17 cellular contexts compared by ENCODE assay signal in genomic region chr22:47344414-47344813, GRCh38.
DNase-seq lines count a peak whose midpoint lies in the region; ATAC-seq and TF ChIP-seq lines count a peak whose summit lies in the region.
"Had no signal": no experiment of that assay in that cellular context is flagged by ENCODE, and none has a peak within 500 bp of the region (broad histone marks: within the 10 kb centered on the region; RNA-seq: fewer than 3 reads in every experiment).

No MANE protein-coding gene starts in this region.

- no peak overlapping the region for H3K4me3 ChIP-seq in coronary artery
- H3K4me3 ChIP-seq: A549; BLaER1 treated with 17β-estradiol and CSF1 and Interleukin-3, amounts not matched to agents 10 nM and 100 nM had no signal

- ATAC-seq in activated CD8-positive, alpha-beta memory T cell treated with anti-CD3 and anti-CD28 coated beads, Interleukin-2, amount 10 ng/mL, durations not matched to agents 7 days and 5 days = no peak
- no peak for ATAC-seq in GM19328 (IDR thresholded peaks at IDR 0.05; ENCODE audit: unreplicated experiment)
- ATAC-seq: A549; CD8-positive, alpha-beta T cell had no signal

- H3K27ac Mint-ChIP-seq in activated CD8-positive, alpha-beta memory T cell treated with anti-CD3 and anti-CD28 coated beads, Interleukin-2, amount 10 ng/mL, durations not matched to agents 7 days and 5 days = no peak overlapping the region
- no peak overlapping the region for H3K27ac Mint-ChIP-seq in osteocyte (ENCODE audit: unreplicated experiment)
- H3K27ac Mint-ChIP-seq: B cell; CD4-positive, alpha-beta T cell; CD8-positive, alpha-beta T cell had no signal

- H3K36me3 Mint-ChIP-seq in activated CD8-positive, alpha-beta memory T cell treated with anti-CD3 and anti-CD28 coated beads, Interleukin-2, amount 10 ng/mL, durations not matched to agents 7 days and 5 days = no peaks in the 10 kb centered on the region
- H3K36me3 Mint-ChIP-seq in osteocyte (ENCODE audit: unreplicated experiment) = no peaks in the 10 kb centered on the region
- H3K36me3 Mint-ChIP-seq: CD8-positive, alpha-beta T cell had no signal

- CTCF ChIA-PET in activated CD8-positive, alpha-beta memory T cell treated with anti-CD3 and anti-CD28 coated beads, Interleukin-2, amount 10 ng/mL, durations not matched to agents 7 days and 5 days (lab: Charles Lee) = no interaction called here

- H3K27me3 Mint-ChIP-seq in activated CD8-positive, alpha-beta memory T cell treated with anti-CD3 and anti-CD28 coated beads, Interleukin-2, amount 10 ng/mL, durations not matched to agents 7 days and 5 days = no peaks in the 10 kb centered on the region
- H3K27me3 Mint-ChIP-seq in osteocyte (ENCODE audit: unreplicated experiment) = no peaks in the 10 kb centered on the region

- no peaks in the 10 kb centered on the region for H3K4me1 Mint-ChIP-seq in activated CD8-positive, alpha-beta memory T cell treated with anti-CD3 and anti-CD28 coated beads, Interleukin-2, amount 10 ng/mL, durations not matched to agents 7 days and 5 days
- no peaks in the 10 kb centered on the region for H3K4me1 Mint-ChIP-seq in osteocyte (ENCODE audit: unreplicated experiment)
- H3K4me1 Mint-ChIP-seq: B cell had no signal

- H3K4me3 Mint-ChIP-seq in activated CD8-positive, alpha-beta memory T cell treated with anti-CD3 and anti-CD28 coated beads, Interleukin-2, amount 10 ng/mL, durations not matched to agents 7 days and 5 days = no peak overlapping the region
- H3K4me3 Mint-ChIP-seq in osteocyte (ENCODE audit: unreplicated experiment) = no peak overlapping the region
- H3K4me3 Mint-ChIP-seq: B cell; CD4-positive, alpha-beta T cell; CD8-positive, alpha-beta T cell had no signal

- peak; percentile 25 for DNase-seq in activated CD8-positive, alpha-beta memory T cell treated with anti-CD3 and anti-CD28 coated beads, Interleukin-2, amount 10 ng/mL, durations not matched to agents 7 days and 5 days
- no peak for DNase-seq in activated CD8-positive, alpha-beta memory T cell treated with anti-CD3 and anti-CD28 coated beads for 24 hours
- DNase-seq in coronary artery (ENCODE audit: low spot score) (peak; percentile 38), osteocyte (ENCODE audit: extremely low spot score, unreplicated experiment) (peak; percentile 65)
- DNase-seq: AML-193; Caco-2; Calu3; CD4-positive, alpha-beta T cell; CD8-positive, alpha-beta T cell; DMS79 treated with DMSO at 0.1 percent for 48 hours; GF-D8 had no signal

- H3K9me3 Mint-ChIP-seq in activated CD8-positive, alpha-beta memory T cell treated with anti-CD3 and anti-CD28 coated beads, Interleukin-2, amount 10 ng/mL, durations not matched to agents 7 days and 5 days (ENCODE audit: low read depth) = no peaks in the 10 kb centered on the region
- peaks cover 8% of the 10 kb centered on the region for H3K9me3 Mint-ChIP-seq in osteocyte (ENCODE audit: unreplicated experiment)
- H3K9me3 Mint-ChIP-seq: CD4-positive, alpha-beta T cell had no signal

- TF ChIP-seq CTCF in coronary artery (IDR thresholded peaks at IDR 0.05) (no peak), osteocyte (IDR thresholded peaks at IDR 0.05) (no peak)

- no peak overlapping the region for H3K27ac ChIP-seq in coronary artery
- H3K27ac ChIP-seq: 22Rv1; A549; BLaER1 treated with 17β-estradiol and CSF1 and Interleukin-3, amounts not matched to agents 10 nM and 100 nM; C4-2B had no signal
